In the genomic region with DNA sequence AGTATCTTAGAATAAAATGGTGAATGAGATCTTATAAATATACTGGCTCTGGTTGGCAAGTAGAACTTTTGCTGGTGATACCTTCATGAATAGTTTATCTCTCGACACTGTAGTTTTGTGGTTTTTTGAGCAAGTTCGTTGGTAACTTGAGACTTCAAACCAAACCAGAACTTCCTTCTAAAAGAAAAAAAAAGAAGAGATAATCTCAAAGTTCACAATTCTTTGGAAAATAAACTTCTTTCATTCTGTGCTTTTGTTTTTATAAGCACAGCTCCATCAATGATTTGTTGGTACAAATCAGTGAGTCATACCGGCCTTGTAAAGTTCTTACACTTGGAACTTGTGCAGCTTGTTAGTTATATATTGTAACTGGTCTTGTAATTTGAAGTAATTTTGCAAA, we compare ENCODE assay signal across 1 cellular context.
A peak's percentile ranks its signal among the peaks of the same experiment; 100 is the strongest.
TF ChIP-seq lines count a peak whose summit lies in the region.

No MANE protein-coding gene starts in this region.

TF ChIP-seq in K562, 482 proteins besides CTCF, POLR2A, EP300 and RAD21 (continues in another document):
- TF ChIP-seq HSF4 (CRISPR knock-in tag; IDR thresholded peaks at IDR 0.05; ENCODE audit: borderline replicate concordance): no peak
- TF ChIP-seq ELF2 (CRISPR knock-in tag; IDR thresholded peaks at IDR 0.05): no peak
- TF ChIP-seq PURB (CRISPR knock-in tag; IDR thresholded peaks at IDR 0.05; ENCODE audit: low read depth): no peak
- no peak for TF ChIP-seq ZNF696 (CRISPR knock-in tag; conservative IDR thresholded peaks at IDR 0.05)
- no peak for TF ChIP-seq CREM (IDR thresholded peaks at IDR 0.05; ENCODE audit: low read depth)
- no peak for TF ChIP-seq TBL1XR1 (IDR thresholded peaks at IDR 0.05; ENCODE audit: low read length in 2 of 2)
- TF ChIP-seq DIDO1 (tag; IDR thresholded peaks at IDR 0.05; ENCODE audit: low read depth): no peak
- no peak for TF ChIP-seq CCAR2 (IDR thresholded peaks at IDR 0.05; ENCODE audit: low read depth, low read length)
- TF ChIP-seq, protein P1, sequence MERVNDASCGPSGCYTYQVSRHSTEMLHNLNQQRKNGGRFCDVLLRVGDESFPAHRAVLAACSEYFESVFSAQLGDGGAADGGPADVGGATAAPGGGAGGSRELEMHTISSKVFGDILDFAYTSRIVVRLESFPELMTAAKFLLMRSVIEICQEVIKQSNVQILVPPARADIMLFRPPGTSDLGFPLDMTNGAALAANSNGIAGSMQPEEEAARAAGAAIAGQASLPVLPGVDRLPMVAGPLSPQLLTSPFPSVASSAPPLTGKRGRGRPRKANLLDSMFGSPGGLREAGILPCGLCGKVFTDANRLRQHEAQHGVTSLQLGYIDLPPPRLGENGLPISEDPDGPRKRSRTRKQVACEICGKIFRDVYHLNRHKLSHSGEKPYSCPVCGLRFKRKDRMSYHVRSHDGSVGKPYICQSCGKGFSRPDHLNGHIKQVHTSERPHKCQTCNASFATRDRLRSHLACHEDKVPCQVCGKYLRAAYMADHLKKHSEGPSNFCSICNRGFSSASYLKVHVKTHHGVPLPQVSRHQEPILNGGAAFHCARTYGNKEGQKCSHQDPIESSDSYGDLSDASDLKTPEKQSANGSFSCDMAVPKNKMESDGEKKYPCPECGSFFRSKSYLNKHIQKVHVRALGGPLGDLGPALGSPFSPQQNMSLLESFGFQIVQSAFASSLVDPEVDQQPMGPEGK (CRISPR knock-in tag; IDR thresholded peaks at IDR 0.05; ENCODE audit: borderline replicate concordance): no peak
- no peak for TF ChIP-seq SETDB1 (IDR thresholded peaks at IDR 0.05; ENCODE audit: low read length)
- TF ChIP-seq, protein P2, sequence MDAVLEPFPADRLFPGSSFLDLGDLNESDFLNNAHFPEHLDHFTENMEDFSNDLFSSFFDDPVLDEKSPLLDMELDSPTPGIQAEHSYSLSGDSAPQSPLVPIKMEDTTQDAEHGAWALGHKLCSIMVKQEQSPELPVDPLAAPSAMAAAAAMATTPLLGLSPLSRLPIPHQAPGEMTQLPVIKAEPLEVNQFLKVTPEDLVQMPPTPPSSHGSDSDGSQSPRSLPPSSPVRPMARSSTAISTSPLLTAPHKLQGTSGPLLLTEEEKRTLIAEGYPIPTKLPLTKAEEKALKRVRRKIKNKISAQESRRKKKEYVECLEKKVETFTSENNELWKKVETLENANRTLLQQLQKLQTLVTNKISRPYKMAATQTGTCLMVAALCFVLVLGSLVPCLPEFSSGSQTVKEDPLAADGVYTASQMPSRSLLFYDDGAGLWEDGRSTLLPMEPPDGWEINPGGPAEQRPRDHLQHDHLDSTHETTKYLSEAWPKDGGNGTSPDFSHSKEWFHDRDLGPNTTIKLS (IDR thresholded peaks at IDR 0.05; ENCODE audit: borderline replicate concordance, low read depth): no peak
- TF ChIP-seq ZNF384 (IDR thresholded peaks at IDR 0.05; ENCODE audit: low read depth, low read length): no peak
- no peak for TF ChIP-seq MYNN (IDR thresholded peaks at IDR 0.05)
- TF ChIP-seq MYNN (CRISPR knock-in tag; IDR thresholded peaks at IDR 0.05): no peak
- no peak for TF ChIP-seq ZNF77 (CRISPR knock-in tag; IDR thresholded peaks at IDR 0.05)
- TF ChIP-seq, protein P3, sequence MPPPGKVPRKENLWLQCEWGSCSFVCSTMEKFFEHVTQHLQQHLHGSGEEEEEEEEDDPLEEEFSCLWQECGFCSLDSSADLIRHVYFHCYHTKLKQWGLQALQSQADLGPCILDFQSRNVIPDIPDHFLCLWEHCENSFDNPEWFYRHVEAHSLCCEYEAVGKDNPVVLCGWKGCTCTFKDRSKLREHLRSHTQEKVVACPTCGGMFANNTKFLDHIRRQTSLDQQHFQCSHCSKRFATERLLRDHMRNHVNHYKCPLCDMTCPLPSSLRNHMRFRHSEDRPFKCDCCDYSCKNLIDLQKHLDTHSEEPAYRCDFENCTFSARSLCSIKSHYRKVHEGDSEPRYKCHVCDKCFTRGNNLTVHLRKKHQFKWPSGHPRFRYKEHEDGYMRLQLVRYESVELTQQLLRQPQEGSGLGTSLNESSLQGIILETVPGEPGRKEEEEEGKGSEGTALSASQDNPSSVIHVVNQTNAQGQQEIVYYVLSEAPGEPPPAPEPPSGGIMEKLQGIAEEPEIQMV (tag; conservative IDR thresholded peaks at IDR 0.05; ENCODE audit: low read depth): no peak
- no peak for TF ChIP-seq ZBED1 (IDR thresholded peaks at IDR 0.05)
- TF ChIP-seq, protein P4, sequence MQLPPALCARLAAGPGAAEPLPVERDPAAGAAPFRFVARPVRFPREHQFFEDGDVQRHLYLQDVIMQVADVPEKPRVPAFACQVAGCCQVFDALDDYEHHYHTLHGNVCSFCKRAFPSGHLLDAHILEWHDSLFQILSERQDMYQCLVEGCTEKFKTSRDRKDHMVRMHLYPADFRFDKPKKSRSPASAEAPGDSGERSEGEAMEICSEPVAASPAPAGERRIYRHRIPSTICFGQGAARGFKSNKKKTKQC (CRISPR knock-in tag; IDR thresholded peaks at IDR 0.05): no peak
- TF ChIP-seq, protein P5, sequence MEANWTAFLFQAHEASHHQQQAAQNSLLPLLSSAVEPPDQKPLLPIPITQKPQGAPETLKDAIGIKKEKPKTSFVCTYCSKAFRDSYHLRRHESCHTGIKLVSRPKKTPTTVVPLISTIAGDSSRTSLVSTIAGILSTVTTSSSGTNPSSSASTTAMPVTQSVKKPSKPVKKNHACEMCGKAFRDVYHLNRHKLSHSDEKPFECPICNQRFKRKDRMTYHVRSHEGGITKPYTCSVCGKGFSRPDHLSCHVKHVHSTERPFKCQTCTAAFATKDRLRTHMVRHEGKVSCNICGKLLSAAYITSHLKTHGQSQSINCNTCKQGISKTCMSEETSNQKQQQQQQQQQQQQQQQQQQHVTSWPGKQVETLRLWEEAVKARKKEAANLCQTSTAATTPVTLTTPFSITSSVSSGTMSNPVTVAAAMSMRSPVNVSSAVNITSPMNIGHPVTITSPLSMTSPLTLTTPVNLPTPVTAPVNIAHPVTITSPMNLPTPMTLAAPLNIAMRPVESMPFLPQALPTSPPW (CRISPR knock-in tag; IDR thresholded peaks at IDR 0.05): no peak
- TF ChIP-seq FOXK1 (CRISPR knock-in tag; IDR thresholded peaks at IDR 0.05; ENCODE audit: borderline replicate concordance): no peak
- TF ChIP-seq DDX20 (tag; IDR thresholded peaks at IDR 0.05; ENCODE audit: low read depth): no peak
- TF ChIP-seq, protein P6, sequence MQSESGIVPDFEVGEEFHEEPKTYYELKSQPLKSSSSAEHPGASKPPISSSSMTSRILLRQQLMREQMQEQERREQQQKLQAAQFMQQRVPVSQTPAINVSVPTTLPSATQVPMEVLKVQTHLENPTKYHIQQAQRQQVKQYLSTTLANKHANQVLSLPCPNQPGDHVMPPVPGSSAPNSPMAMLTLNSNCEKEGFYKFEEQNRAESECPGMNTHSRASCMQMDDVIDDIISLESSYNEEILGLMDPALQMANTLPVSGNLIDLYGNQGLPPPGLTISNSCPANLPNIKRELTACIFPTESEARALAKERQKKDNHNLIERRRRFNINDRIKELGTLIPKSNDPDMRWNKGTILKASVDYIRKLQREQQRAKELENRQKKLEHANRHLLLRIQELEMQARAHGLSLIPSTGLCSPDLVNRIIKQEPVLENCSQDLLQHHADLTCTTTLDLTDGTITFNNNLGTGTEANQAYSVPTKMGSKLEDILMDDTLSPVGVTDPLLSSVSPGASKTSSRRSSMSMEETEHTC (IDR thresholded peaks at IDR 0.05): no peak
- no peak for TF ChIP-seq MCM3 (IDR thresholded peaks at IDR 0.05)
- no peak for TF ChIP-seq POU5F1 (IDR thresholded peaks at IDR 0.05; ENCODE audit: borderline replicate concordance, low read depth, low read length, partially characterized antibody)
- TF ChIP-seq ILK (tag; IDR thresholded peaks at IDR 0.05; ENCODE audit: borderline replicate concordance, low read depth): no peak
- TF ChIP-seq CEBPG (CRISPR knock-in tag; IDR thresholded peaks at IDR 0.05): no peak
- no peak for TF ChIP-seq CEBPG (tag; conservative IDR thresholded peaks at IDR 0.05 in 1 of 2, IDR thresholded peaks at IDR 0.05 in 1 of 2)
- TF ChIP-seq ZNF140 (CRISPR knock-in tag; IDR thresholded peaks at IDR 0.05): no peak
- TF ChIP-seq ZFP1 (CRISPR knock-in tag; IDR thresholded peaks at IDR 0.05): no peak
- TF ChIP-seq ZEB2 (IDR thresholded peaks at IDR 0.05): no peak
- TF ChIP-seq SNIP1 (IDR thresholded peaks at IDR 0.05; ENCODE audit: low read depth): no peak
- 0 out of 4 replicates have a peak, but pooled peaks of 1 of the 2 experiments have one; percentile 25 for TF ChIP-seq MAZ (CRISPR knock-in tag; conservative IDR thresholded peaks at IDR 0.05 in 1 of 2, IDR thresholded peaks at IDR 0.05 in 1 of 2)
- TF ChIP-seq POLR3A (IDR thresholded peaks at IDR 0.05; ENCODE audit: borderline replicate concordance, extremely low read depth, insufficient read depth, insufficient read length): no peak
- no peak for TF ChIP-seq ZNF76 (CRISPR knock-in tag; IDR thresholded peaks at IDR 0.05; ENCODE audit: borderline replicate concordance)
- peak; percentile 29; the same call in 1 of the 2 replicates for TF ChIP-seq CBFA2T3 (IDR thresholded peaks at IDR 0.05)
- no peak for TF ChIP-seq EGR1 (conservative IDR thresholded peaks at IDR 0.05)
- no peak for TF ChIP-seq POLR2AphosphoS2 (IDR thresholded peaks at IDR 0.05; ENCODE audit: low read length)
- TF ChIP-seq ZFP36 (IDR thresholded peaks at IDR 0.05; ENCODE audit: low read depth, low read length, partially characterized antibody): no peak
- TF ChIP-seq, protein P7, sequence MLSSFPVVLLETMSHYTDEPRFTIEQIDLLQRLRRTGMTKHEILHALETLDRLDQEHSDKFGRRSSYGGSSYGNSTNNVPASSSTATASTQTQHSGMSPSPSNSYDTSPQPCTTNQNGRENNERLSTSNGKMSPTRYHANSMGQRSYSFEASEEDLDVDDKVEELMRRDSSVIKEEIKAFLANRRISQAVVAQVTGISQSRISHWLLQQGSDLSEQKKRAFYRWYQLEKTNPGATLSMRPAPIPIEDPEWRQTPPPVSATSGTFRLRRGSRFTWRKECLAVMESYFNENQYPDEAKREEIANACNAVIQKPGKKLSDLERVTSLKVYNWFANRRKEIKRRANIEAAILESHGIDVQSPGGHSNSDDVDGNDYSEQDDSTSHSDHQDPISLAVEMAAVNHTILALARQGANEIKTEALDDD (IDR thresholded peaks at IDR 0.05): peak; percentile 84
- no peak for TF ChIP-seq ZNF347 (CRISPR knock-in tag; IDR thresholded peaks at IDR 0.05; ENCODE audit: low read depth)
- no peak for TF ChIP-seq YBX1 (IDR thresholded peaks at IDR 0.05)
- no peak for TF ChIP-seq SP1 (CRISPR knock-in tag; IDR thresholded peaks at IDR 0.05)
- TF ChIP-seq, protein P8, sequence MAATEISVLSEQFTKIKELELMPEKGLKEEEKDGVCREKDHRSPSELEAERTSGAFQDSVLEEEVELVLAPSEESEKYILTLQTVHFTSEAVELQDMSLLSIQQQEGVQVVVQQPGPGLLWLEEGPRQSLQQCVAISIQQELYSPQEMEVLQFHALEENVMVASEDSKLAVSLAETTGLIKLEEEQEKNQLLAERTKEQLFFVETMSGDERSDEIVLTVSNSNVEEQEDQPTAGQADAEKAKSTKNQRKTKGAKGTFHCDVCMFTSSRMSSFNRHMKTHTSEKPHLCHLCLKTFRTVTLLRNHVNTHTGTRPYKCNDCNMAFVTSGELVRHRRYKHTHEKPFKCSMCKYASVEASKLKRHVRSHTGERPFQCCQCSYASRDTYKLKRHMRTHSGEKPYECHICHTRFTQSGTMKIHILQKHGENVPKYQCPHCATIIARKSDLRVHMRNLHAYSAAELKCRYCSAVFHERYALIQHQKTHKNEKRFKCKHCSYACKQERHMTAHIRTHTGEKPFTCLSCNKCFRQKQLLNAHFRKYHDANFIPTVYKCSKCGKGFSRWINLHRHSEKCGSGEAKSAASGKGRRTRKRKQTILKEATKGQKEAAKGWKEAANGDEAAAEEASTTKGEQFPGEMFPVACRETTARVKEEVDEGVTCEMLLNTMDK (IDR thresholded peaks at IDR 0.05; ENCODE audit: borderline replicate concordance, insufficient read depth, low read depth, low read length, poor library complexity, severe bottlenecking): no peak
- TF ChIP-seq DMBX1 (CRISPR knock-in tag; IDR thresholded peaks at IDR 0.05; ENCODE audit: borderline replicate concordance): no peak
- TF ChIP-seq, protein P9, sequence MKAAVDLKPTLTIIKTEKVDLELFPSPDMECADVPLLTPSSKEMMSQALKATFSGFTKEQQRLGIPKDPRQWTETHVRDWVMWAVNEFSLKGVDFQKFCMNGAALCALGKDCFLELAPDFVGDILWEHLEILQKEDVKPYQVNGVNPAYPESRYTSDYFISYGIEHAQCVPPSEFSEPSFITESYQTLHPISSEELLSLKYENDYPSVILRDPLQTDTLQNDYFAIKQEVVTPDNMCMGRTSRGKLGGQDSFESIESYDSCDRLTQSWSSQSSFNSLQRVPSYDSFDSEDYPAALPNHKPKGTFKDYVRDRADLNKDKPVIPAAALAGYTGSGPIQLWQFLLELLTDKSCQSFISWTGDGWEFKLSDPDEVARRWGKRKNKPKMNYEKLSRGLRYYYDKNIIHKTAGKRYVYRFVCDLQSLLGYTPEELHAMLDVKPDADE (conservative IDR thresholded peaks at IDR 0.05; ENCODE audit: control insufficient read depth, low read depth, low read length): no peak
- TF ChIP-seq ZNF165 (CRISPR knock-in tag; IDR thresholded peaks at IDR 0.05; ENCODE audit: borderline replicate concordance): no peak
- TF ChIP-seq ZNF12 (CRISPR knock-in tag; IDR thresholded peaks at IDR 0.05): no peak
- TF ChIP-seq SMARCE1 (IDR thresholded peaks at IDR 0.05): peak; percentile 54; the same call in 1 of the 2 replicates
- no peak for TF ChIP-seq HMG20A (CRISPR knock-in tag; conservative IDR thresholded peaks at IDR 0.05)
- TF ChIP-seq ZNF644 (tag; IDR thresholded peaks at IDR 0.05; ENCODE audit: low read depth): no peak
- TF ChIP-seq, protein P10, sequence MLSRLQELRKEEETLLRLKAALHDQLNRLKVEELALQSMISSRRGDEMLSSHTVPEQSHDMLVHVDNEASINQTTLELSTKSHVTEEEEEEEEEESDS (CRISPR knock-in tag; IDR thresholded peaks at IDR 0.05): no peak
